In genomic region chr19:19661675-19662251, GRCh38 we compare ENCODE assay signal across 9 cellular contexts.
DNase-seq lines count a peak whose midpoint lies in the region; ATAC-seq and TF ChIP-seq lines count a peak whose summit lies in the region.
"Had no signal": no experiment of that assay in that cellular context is flagged by ENCODE, and none has a peak within 500 bp of the region (broad histone marks: within the 10 kb centered on the region; RNA-seq: fewer than 3 reads in every experiment).

No MANE protein-coding gene starts in this region.

- peak overlapping the region in 1 of 2 experiments; percentile 8 for H3K4me3 ChIP-seq in neutrophil (ENCODE audit: low read depth in 1 of 2, low read length in 1 of 2)

- peak overlapping the region; percentile 97 for H3K27ac Mint-ChIP-seq in activated naive CD8-positive, alpha-beta T cell

- H3K36me3 Mint-ChIP-seq in activated naive CD8-positive, alpha-beta T cell = peaks cover 9% of the 10 kb centered on the region

- peak; percentile 29 for ATAC-seq in GM18505 (IDR thresholded peaks at IDR 0.05; ENCODE audit: unreplicated experiment)
- peak; percentile 43 for ATAC-seq in GM21825 (IDR thresholded peaks at IDR 0.05; ENCODE audit: unreplicated experiment)
- ATAC-seq: pancreas had no signal

- H3K27ac ChIP-seq in neutrophil = peak overlapping the region; percentile 97
- H3K27ac ChIP-seq: pancreas had no signal

- peaks cover 26% of the 10 kb centered on the region for H3K4me1 Mint-ChIP-seq in activated naive CD8-positive, alpha-beta T cell (ENCODE audit: low read depth)

- no peaks in the 10 kb centered on the region for H3K27me3 ChIP-seq in neutrophil
- H3K27me3 ChIP-seq: pancreas had no signal

- H3K9me3 Mint-ChIP-seq in activated naive CD8-positive, alpha-beta T cell (ENCODE audit: low read depth) = no peaks in the 10 kb centered on the region

- H3K9me3 ChIP-seq in neutrophil = no peaks in the 10 kb centered on the region
- H3K9me3 ChIP-seq: pancreas had no signal

- peaks cover 18 to 23% of the 10 kb centered on the region in 2 experiments for H3K4me1 ChIP-seq in neutrophil (ENCODE audit: control insufficient read depth in 1 of 2, insufficient read depth in 1 of 2, low read depth in 1 of 2, low read length in 1 of 2)

- TF ChIP-seq POLR2A in GM18505 (IDR thresholded peaks at IDR 0.05; ENCODE audit: borderline replicate concordance, extremely low read depth, insufficient read depth, insufficient read length) = peak; percentile 75

- H3K4me3 Mint-ChIP-seq in activated naive CD8-positive, alpha-beta T cell = peak overlapping the region; percentile 93

- peaks cover 33% of the 10 kb centered on the region for H3K36me3 ChIP-seq in neutrophil

- no peak for TF ChIP-seq CTCF in neutrophil (IDR thresholded peaks at IDR 0.05)

- no peaks in the 10 kb centered on the region for H3K27me3 Mint-ChIP-seq in activated naive CD8-positive, alpha-beta T cell

- DNase-seq in NAMALWA (ENCODE audit: low spot score) (peak; percentile 78), T1000 (lab: John Stamatoyannopoulos, UW) (no peak), DMS79 treated with DMSO at 0.1 percent for 48 hours (lab: John Stamatoyannopoulos, UW) (no peak), NCI-H774 (lab: John Stamatoyannopoulos, UW) (no peak)
